9 cellular contexts compared by ENCODE assay signal in genomic region chr5:181259283-181259682, GRCh38. TPM values are rescaled to one million over a fixed set of nuclear protein-coding genes. Genes with fewer than 3 reads are reported as not detected.
A peak's percentile ranks its signal among the peaks of the same experiment; 100 is the strongest.
DNase-seq lines count a peak whose midpoint lies in the region; TF ChIP-seq lines count a peak whose summit lies in the region.
"Had no signal": no experiment of that assay in that cellular context is flagged by ENCODE, and none has a peak within 500 bp of the region (broad histone marks: within the 10 kb centered on the region; RNA-seq: fewer than 3 reads in every experiment).

No MANE protein-coding gene starts in this region.

- peaks cover 39% of the 10 kb centered on the region for H3K36me3 ChIP-seq in BE2C
- peaks cover 54% of the 10 kb centered on the region for H3K36me3 ChIP-seq in KOPT-K1 (ENCODE audit: insufficient read depth, low read length)
- peaks cover 14 to 18% of the 10 kb centered on the region in 2 donors for H3K36me3 ChIP-seq in duodenal mucosa (ENCODE audit: control insufficient read depth in 1 of 2, insufficient read depth in 2 of 2, low read length in 2 of 2)

- H3K4me3 ChIP-seq in BE2C (ENCODE audit: low read depth, low read length) (peak overlapping the region; percentile 99), duodenal mucosa (ENCODE audit: low read depth in 1 of 2, low read length in 2 of 2) (peak overlapping the region; percentile 98 to 99)

- H3K27ac ChIP-seq in KOPT-K1 (ENCODE audit: low read depth, low read length, poor library complexity, severe bottlenecking) (peak overlapping the region; percentile 99), duodenal mucosa (ENCODE audit: low read depth, low read length) (no peak overlapping the region)

- peaks cover 56% of the 10 kb centered on the region for H3K4me1 Mint-ChIP-seq in nephron progenitor cell

- H3K9me3 Mint-ChIP-seq in nephron progenitor cell, result no peaks in the 10 kb centered on the region

- peak overlapping the region; percentile 97 for H3K4me3 Mint-ChIP-seq in nephron progenitor cell

- no peaks in the 10 kb centered on the region for H3K9me3 ChIP-seq in BE2C
- H3K9me3 ChIP-seq in KOPT-K1 (ENCODE audit: insufficient read depth, low read length, poor library complexity, severe bottlenecking), result no peaks in the 10 kb centered on the region
- H3K9me3 ChIP-seq in duodenal mucosa (ENCODE audit: control insufficient read depth in 1 of 2, low read length in 2 of 2), result no peaks in the 10 kb centered on the region

- H3K27me3 ChIP-seq in BE2C (no peaks in the 10 kb centered on the region), duodenal mucosa (ENCODE audit: control insufficient read depth in 1 of 2, insufficient read depth in 2 of 2, low read length in 2 of 2) (no peaks in the 10 kb centered on the region)

- H3K27me3 Mint-ChIP-seq in nephron progenitor cell (ENCODE audit: low read depth, poor library complexity), result no peaks in the 10 kb centered on the region

- no peak for TF ChIP-seq CTCF in BE2C (IDR thresholded peaks at IDR 0.05; ENCODE audit: low read depth, low read length)
- no peak for TF ChIP-seq CTCF in nephron progenitor cell (IDR thresholded peaks at IDR 0.05)

- no peak overlapping the region for H3K27ac Mint-ChIP-seq in nephron progenitor cell

- peaks cover 3% of the 10 kb centered on the region for H3K4me1 ChIP-seq in BE2C
- H3K4me1 ChIP-seq in duodenal mucosa (ENCODE audit: control insufficient read depth in 1 of 2, insufficient read depth in 2 of 2, low read length in 2 of 2), result peaks cover 38 to 43% of the 10 kb centered on the region in 2 donors

- peak overlapping the region; percentile 94 to 100 for H3K9ac ChIP-seq in duodenal mucosa (ENCODE audit: low read depth in 1 of 2, low read length in 2 of 2)

- H3K36me3 Mint-ChIP-seq in nephron progenitor cell (ENCODE audit: low read depth), result peaks cover 35% of the 10 kb centered on the region

- no peak for DNase-seq in BE2C
- no peak for DNase-seq in nephron progenitor cell
- no peak for DNase-seq in stimulated activated CD4-positive, alpha-beta T cell treated with anti-CD3 and anti-CD28 coated beads, Interleukin-2, amount 100 ng/mL, for 24 hours
- DNase-seq in NCI-H2081 (lab: John Stamatoyannopoulos, UW), result no peak
- no peak for DNase-seq in DMS53 (lab: John Stamatoyannopoulos, UW)
- no peak for DNase-seq in stimulated activated CD8-positive, alpha-beta memory T cell treated with anti-CD3 and anti-CD28 coated beads, Interleukin-4, amount 100 ng/mL, for 48 hours
- DNase-seq: stimulated activated CD4-positive, alpha-beta T cell treated with anti-CD3 and anti-CD28 coated beads, Interleukin-15, amount 100 ng/mL, for 24 hours had no signal

RNA-seq across cellular contexts. Expression of gene TRIM52, which starts 1.7 kb away (rescaled TPM):
- 33.8 TPM for polyA plus RNA-seq in BE2C (2012; ENCODE audit: insufficient read depth, insufficient read length, low read depth)

RNA-seq across cellular contexts. Expression of gene RACK1, which starts 15.6 kb away (rescaled TPM):
- 2,500 TPM for polyA plus RNA-seq in BE2C (2012; ENCODE audit: insufficient read depth, insufficient read length, low read depth)

RNA-seq across cellular contexts. Expression of gene TRIM41, which starts 36.2 kb away (rescaled TPM):
- 80.4 TPM for polyA plus RNA-seq in BE2C (2012; ENCODE audit: insufficient read depth, insufficient read length, low read depth)

RNA-seq across cellular contexts. Expression of gene TRIM7, which starts 54.3 kb away (rescaled TPM):
- 3.2 TPM for polyA plus RNA-seq in BE2C (2012; ENCODE audit: insufficient read depth, insufficient read length, low read depth)
